ENCODE assay signal across 33 cellular contexts in genomic region chr12:99670635-99671034, GRCh38. TPM values are rescaled to one million over a fixed set of nuclear protein-coding genes. Genes with fewer than 3 reads are reported as not detected.
DNase-seq lines count a peak whose midpoint lies in the region; ATAC-seq and TF ChIP-seq lines count a peak whose summit lies in the region.
"Had no signal": no experiment of that assay in that cellular context is flagged by ENCODE, and none has a peak within 500 bp of the region (broad histone marks: within the 10 kb centered on the region; RNA-seq: fewer than 3 reads in every experiment).

No MANE protein-coding gene starts in this region.

- ATAC-seq in activated CD4-positive, alpha-beta T cell treated with anti-CD3 and anti-CD28 coated beads for 36 hours, result no peak
- ATAC-seq in GM18870 (IDR thresholded peaks at IDR 0.05; ENCODE audit: unreplicated experiment) (no peak), HG03378 (IDR thresholded peaks at IDR 0.05; ENCODE audit: unreplicated experiment) (no peak)
- no peak for ATAC-seq in effector memory CD8-positive, alpha-beta T cell (replicated peaks)
- ATAC-seq: GM12878 had no signal

- H3K4me1 Mint-ChIP-seq in activated CD4-positive, alpha-beta T cell treated with anti-CD3 and anti-CD28 coated beads for 36 hours, result no peaks in the 10 kb centered on the region
- no peaks in the 10 kb centered on the region for H3K4me1 Mint-ChIP-seq in effector memory CD8-positive, alpha-beta T cell (ENCODE audit: low read depth in 2 of 2)
- H3K4me1 Mint-ChIP-seq: B cell had no signal

- peak overlapping the region; percentile 58 for H2AFZ ChIP-seq in Karpas-422 (ENCODE audit: low read length)

- no peaks in the 10 kb centered on the region for H3K79me2 ChIP-seq in Karpas-422 (ENCODE audit: low read length)

- POLR2A ChIA-PET in activated CD4-positive, alpha-beta T cell treated with anti-CD3 and anti-CD28 coated beads for 36 hours (lab: Charles Lee), result no interaction called here

- no peaks in the 10 kb centered on the region for H4K20me1 ChIP-seq in Karpas-422 (ENCODE audit: insufficient read depth, low read depth, low read length)

- H3K4me1 ChIP-seq in Karpas-422 (ENCODE audit: low read length), result peaks cover 52% of the 10 kb centered on the region
- H3K4me1 ChIP-seq: thyroid gland had no signal

- no peak for TF ChIP-seq CTCF in astrocyte of the spinal cord (IDR thresholded peaks at IDR 0.05; ENCODE audit: low read depth, low read length)

- H3K27ac Mint-ChIP-seq in activated CD4-positive, alpha-beta T cell treated with anti-CD3 and anti-CD28 coated beads for 36 hours, result no peak overlapping the region
- no peak overlapping the region for H3K27ac Mint-ChIP-seq in effector memory CD8-positive, alpha-beta T cell
- H3K27ac Mint-ChIP-seq: B cell had no signal

- intact Hi-C loops in activated CD4-positive, alpha-beta T cell treated with anti-CD3 and anti-CD28 coated beads for 36 hours (cut with DNase I, micrococcal nuclease), result no loop called here

- no peaks in the 10 kb centered on the region for H3K9me2 ChIP-seq in Karpas-422 (replicated peaks; ENCODE audit: insufficient read depth, low read length)

- peak overlapping the region; percentile 6; the same call in 1 of the 2 replicates for H3K9ac ChIP-seq in Karpas-422 (ENCODE audit: low read length)

- H3K4me3 ChIP-seq in Karpas-422 (ENCODE audit: low read length) (no peak overlapping the region), astrocyte of the spinal cord (ENCODE audit: low read depth, low read length) (no peak overlapping the region)
- H3K4me3 ChIP-seq: cardiac muscle cell, dorsolateral prefrontal cortex, GM12878, thyroid gland had no signal

- in situ Hi-C loops in ACHN (cut with HindIII; ENCODE audit: low pct_ligation_motif_present, low pct_unique_long_range_greater_than_20kb, low sequenced_read_pairs) (no loop called here), astrocyte of the spinal cord (cut with HindIII; ENCODE audit: low sequenced_read_pairs) (no loop called here)

- H3K27me3 Mint-ChIP-seq in activated CD4-positive, alpha-beta T cell treated with anti-CD3 and anti-CD28 coated beads for 36 hours, result no peaks in the 10 kb centered on the region
- H3K27me3 Mint-ChIP-seq in effector memory CD8-positive, alpha-beta T cell, result no peaks in the 10 kb centered on the region
- H3K27me3 Mint-ChIP-seq: B cell had no signal

- peaks cover 10% of the 10 kb centered on the region for H3K9me3 ChIP-seq in Karpas-422 (ENCODE audit: low read length)
- H3K9me3 ChIP-seq: thyroid gland had no signal

- H3K36me3 ChIP-seq in Karpas-422 (ENCODE audit: insufficient read depth, low read length), result peaks cover 12% of the 10 kb centered on the region
- H3K36me3 ChIP-seq: cardiac muscle cell, thyroid gland, WERI-Rb-1 had no signal

- no peak overlapping the region for H3K4me3 Mint-ChIP-seq in activated CD4-positive, alpha-beta T cell treated with anti-CD3 and anti-CD28 coated beads for 36 hours
- no peak overlapping the region for H3K4me3 Mint-ChIP-seq in effector memory CD8-positive, alpha-beta T cell
- H3K4me3 Mint-ChIP-seq: B cell had no signal

- DNase-seq in ACHN (peak; percentile 35), Karpas-422 (peak; percentile 77), astrocyte of the spinal cord (ENCODE audit: low read depth, low spot score) (peak; percentile 2), iris pigment epithelial cell (ENCODE audit: low read depth) (peak; percentile 27)
- no peak for DNase-seq in activated CD4-positive, alpha-beta T cell treated with anti-CD3 and anti-CD28 coated beads for 36 hours
- no peak for DNase-seq in effector memory CD8-positive, alpha-beta T cell
- DNase-seq: activated CD4-positive, alpha-beta T cell treated with anti-CD3 and anti-CD28 coated beads, Interleukin-2, amount 50 U/mL, for 48 hours; activated effector memory CD4-positive, alpha-beta T cell treated with anti-CD3 and anti-CD28 coated beads, Interleukin-2, amount 50 U/mL, for 16 hours; DMS53; dorsolateral prefrontal cortex; foreskin melanocyte; GOT3; hippocampal formation; mammary epithelial cell; MM.1S; NCI-H1436; NCI-H524; occipital lobe; retina; stimulated activated CD4-positive, alpha-beta T cell treated with anti-CD3 and anti-CD28 coated beads, Interleukin-4, amount 100 ng/mL, for 24 hours; stimulated activated naive CD4-positive, alpha-beta T cell treated with Interleukin-2 at 50 U/mL for 16 hours; T-helper 2 cell; thyroid gland; WERI-Rb-1 had no signal

- peak overlapping the region; percentile 44 for H3K4me2 ChIP-seq in Karpas-422 (ENCODE audit: low read depth, low read length, poor library complexity, severe bottlenecking)

- no peaks in the 10 kb centered on the region for H3K27me3 ChIP-seq in Karpas-422 (ENCODE audit: low read length)
- H3K27me3 ChIP-seq: cardiac muscle cell, dorsolateral prefrontal cortex, thyroid gland had no signal

- CTCF ChIA-PET in activated CD4-positive, alpha-beta T cell treated with anti-CD3 and anti-CD28 coated beads for 36 hours (lab: Charles Lee), result no interaction called here

- no peaks in the 10 kb centered on the region for H3K9me3 Mint-ChIP-seq in activated CD4-positive, alpha-beta T cell treated with anti-CD3 and anti-CD28 coated beads for 36 hours (ENCODE audit: low read depth)
- H3K9me3 Mint-ChIP-seq in effector memory CD8-positive, alpha-beta T cell, result peaks cover 0 to 6% of the 10 kb centered on the region in 2 donors

- no peaks in the 10 kb centered on the region for H3K36me3 Mint-ChIP-seq in activated CD4-positive, alpha-beta T cell treated with anti-CD3 and anti-CD28 coated beads for 36 hours (ENCODE audit: low read depth)
- peaks cover 7% of the 10 kb centered on the region for H3K36me3 Mint-ChIP-seq in effector memory CD8-positive, alpha-beta T cell (ENCODE audit: insufficient read depth)

- peak overlapping the region; percentile 83 for H3K27ac ChIP-seq in Karpas-422 (ENCODE audit: low read length)
- H3K27ac ChIP-seq: 22Rv1, cardiac muscle cell, dorsolateral prefrontal cortex, HL-60, thyroid gland, WERI-Rb-1 had no signal

RNA-seq across cellular contexts. Expression of gene GARIN6, which starts 23.1 kb away (rescaled TPM):
- not detected in 2 replicates for total RNA-seq in Karpas-422 (2014; rRNA removed; shearing (Covaris generic); ENCODE audit: low replicate concordance)
- not detected for total RNA-seq in activated CD4-positive, alpha-beta T cell treated with anti-CD3 and anti-CD28 coated beads for 36 hours
- total RNA-seq: B cell, cardiac muscle cell, dorsolateral prefrontal cortex, GM12878, kidney epithelial cell, mammary epithelial cell, occipital lobe, RPMI7951 had no signal

Comparison
In these comparisons a context has a peak if more than half of its experiments do, and no peak if none do; other contexts are left out.
1. DNase-seq: peak in ACHN (single experiment), Karpas-422 (single experiment), astrocyte of the spinal cord (single experiment) and iris pigment epithelial cell (single experiment); none in activated CD4-positive, alpha-beta T cell treated with anti-CD3 and anti-CD28 coated beads for 36 hours (single experiment) and effector memory CD8-positive, alpha-beta T cell (0 of 3).